In the genomic region with DNA sequence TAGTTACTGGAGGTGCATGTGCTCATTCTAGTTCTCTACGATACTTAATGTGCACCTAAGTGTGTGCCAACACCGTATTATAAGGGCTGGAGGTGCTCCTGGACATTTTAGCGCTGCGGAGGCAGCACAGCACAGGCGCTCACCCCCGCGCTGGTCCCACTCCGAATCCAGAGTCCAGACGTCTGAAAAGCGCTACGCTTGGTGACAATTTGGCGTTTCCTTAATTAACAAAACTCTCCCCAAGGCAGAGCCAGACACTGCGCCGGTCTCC, we compare ENCODE assay signal across 15 cellular contexts. TPM values are rescaled to one million over a fixed set of nuclear protein-coding genes. Genes with fewer than 3 reads are reported as not detected.
DNase-seq lines count a peak whose midpoint lies in the region; FAIRE-seq and TF ChIP-seq lines count a peak whose summit lies in the region.
"Had no signal": no experiment of that assay in that cellular context is flagged by ENCODE, and none has a peak within 500 bp of the region (broad histone marks: within the 10 kb centered on the region; RNA-seq: fewer than 3 reads in every experiment).

No MANE protein-coding gene starts in this region.

- no peak for TF ChIP-seq POLR2A in sigmoid colon (IDR thresholded peaks at IDR 0.05)

- H3K27me3 ChIP-seq in sigmoid colon = peaks cover 48 to 100% (median 89%) of the 10 kb centered on the region in 3 donors

- H3K36me3 ChIP-seq in KOPT-K1 (ENCODE audit: insufficient read depth, low read length) = no peaks in the 10 kb centered on the region
- no peaks in the 10 kb centered on the region for H3K36me3 ChIP-seq in sigmoid colon

- intact Hi-C loops in sigmoid colon (cut with DNase I) = no loop called here

- peaks cover 0 to 54% (median 44%) of the 10 kb centered on the region in 4 donors for H3K4me1 ChIP-seq in sigmoid colon

- H3K4me3 ChIP-seq in fibroblast of the aortic adventitia (ENCODE audit: low read depth, low read length) = peak overlapping the region; percentile 52
- peak overlapping the region in 3 of 4 donors; percentile 4 to 40 (median 34) for H3K4me3 ChIP-seq in sigmoid colon
- H3K4me3 ChIP-seq: lung had no signal

- no peak for FAIRE-seq in urothelium cell line (lab: Jason Lieb, UNC)
- FAIRE-seq: bronchial epithelial cell, endometrium had no signal

- CTCF ChIA-PET in activated CD4-positive, alpha-beta T cell treated with anti-CD3 and anti-CD28 coated beads, Interleukin-2, amount 10 ng/mL, durations not matched to agents 7 days and 5 days (lab: Charles Lee) = no interaction called here

- no peak for DNase-seq in activated CD4-positive, alpha-beta T cell treated with anti-CD3 and anti-CD28 coated beads, Interleukin-2, amount 10 ng/mL, durations not matched to agents 7 days and 5 days
- DNase-seq in activated CD4-positive, alpha-beta T cell treated with anti-CD3 and anti-CD28 coated beads for 1 hour = no peak
- DNase-seq in fibroblast of the aortic adventitia (ENCODE audit: low read depth) = no peak
- no peak for DNase-seq in sigmoid colon
- DNase-seq in urothelium cell line (ENCODE audit: low spot score) = no peak
- DNase-seq in NCI-H2171 treated with DMSO at 0.1 percent for 48 hours (lab: John Stamatoyannopoulos, UW) = no peak
- DNase-seq in DMS 273 (lab: John Stamatoyannopoulos, UW; ENCODE audit: unreplicated experiment) = no peak
- DNase-seq: activated CD4-positive, alpha-beta T cell treated with anti-CD3 and anti-CD28 coated beads for 4 hours; NCI-H1105; occipital lobe; T-cell had no signal

- TF ChIP-seq CTCF in fibroblast of the aortic adventitia (IDR thresholded peaks at IDR 0.05; ENCODE audit: insufficient read depth, low read length) (no peak), sigmoid colon (IDR thresholded peaks at IDR 0.05) (no peak)

- H3K27ac ChIP-seq in KOPT-K1 (ENCODE audit: low read depth, low read length, poor library complexity, severe bottlenecking) (peak overlapping the region; percentile 68), sigmoid colon (no peak overlapping the region)

- peak overlapping the region; percentile 36 for H3K27ac Mint-ChIP-seq in activated CD4-positive, alpha-beta T cell treated with anti-CD3 and anti-CD28 coated beads, Interleukin-2, amount 10 ng/mL, durations not matched to agents 7 days and 5 days
- H3K27ac Mint-ChIP-seq: T-cell had no signal

- H3K27me3 Mint-ChIP-seq in activated CD4-positive, alpha-beta T cell treated with anti-CD3 and anti-CD28 coated beads, Interleukin-2, amount 10 ng/mL, durations not matched to agents 7 days and 5 days = peaks cover 88% of the 10 kb centered on the region

- peaks cover 4% of the 10 kb centered on the region for H3K36me3 Mint-ChIP-seq in activated CD4-positive, alpha-beta T cell treated with anti-CD3 and anti-CD28 coated beads, Interleukin-2, amount 10 ng/mL, durations not matched to agents 7 days and 5 days (ENCODE audit: low read depth)
- H3K36me3 Mint-ChIP-seq: T-cell had no signal

- WGBS in sigmoid colon, 2 donors = 8 to 11% methylated on average over 14 of the region's 14 CpGs

- H3K4me1 Mint-ChIP-seq in activated CD4-positive, alpha-beta T cell treated with anti-CD3 and anti-CD28 coated beads, Interleukin-2, amount 10 ng/mL, durations not matched to agents 7 days and 5 days = peaks cover 32% of the 10 kb centered on the region

- no peak for TF ChIP-seq EP300 in sigmoid colon (IDR thresholded peaks at IDR 0.05)

- POLR2A ChIA-PET in activated CD4-positive, alpha-beta T cell treated with anti-CD3 and anti-CD28 coated beads, Interleukin-2, amount 10 ng/mL, durations not matched to agents 7 days and 5 days (lab: Charles Lee) = no interaction called here

- no peak overlapping the region for H3K4me3 Mint-ChIP-seq in activated CD4-positive, alpha-beta T cell treated with anti-CD3 and anti-CD28 coated beads, Interleukin-2, amount 10 ng/mL, durations not matched to agents 7 days and 5 days

- H3K9me3 Mint-ChIP-seq in activated CD4-positive, alpha-beta T cell treated with anti-CD3 and anti-CD28 coated beads, Interleukin-2, amount 10 ng/mL, durations not matched to agents 7 days and 5 days = no peaks in the 10 kb centered on the region
- H3K9me3 Mint-ChIP-seq: T-cell had no signal

- H3K9me3 ChIP-seq in KOPT-K1 (ENCODE audit: insufficient read depth, low read length, poor library complexity, severe bottlenecking) (peaks cover 79% of the 10 kb centered on the region), sigmoid colon (no peaks in the 10 kb centered on the region)

RNA-seq across cellular contexts. Expression of a gene that starts 1.3 kb away (rescaled TPM):
- not detected for total RNA-seq in activated CD4-positive, alpha-beta T cell treated with anti-CD3 and anti-CD28 coated beads, Interleukin-2, amount 10 ng/mL, durations not matched to agents 7 days and 5 days
- 0.27 and 46.6 TPM in 2 replicates for total RNA-seq in fibroblast of the aortic adventitia (ENCODE audit: low replicate concordance)
- total RNA-seq in sigmoid colon = 1 to 10 TPM in 3 of 4 donors, under 1 TPM in 1; 0.81 to 1.8 (median 1.4) TPM
- polyA plus RNA-seq in sigmoid colon = 1 to 10 TPM in 1 of 3 donors, under 1 TPM in 1, not detected in 1; 0.04 to 1.2 TPM
- total RNA-seq: bronchial epithelial cell, occipital lobe, T-cell had no signal
